ENCODE assay signal across 8 cellular contexts in genomic region chr1:212414328-212415106, GRCh38. TPM values are rescaled to one million over a fixed set of nuclear protein-coding genes. Genes with fewer than 3 reads are reported as not detected.
DNase-seq lines count a peak whose midpoint lies in the region; ATAC-seq and TF ChIP-seq lines count a peak whose summit lies in the region.

TSS of gene PACC1 (minus strand) at chr1:212414886. CDS start at chr1:212414757, 129 bp downstream.

- H3K36me3 ChIP-seq in liver (ENCODE audit: control insufficient read depth in 4 of 4, insufficient read depth in 3 of 4, low read depth in 1 of 4, low read length in 3 of 4): peaks cover 0 to 4% (median 0%) of the 10 kb centered on the region in 4 donors

- no peak for TF ChIP-seq RAD21 in liver (IDR thresholded peaks at IDR 0.05)

- peaks cover 0 to 19% (median 7%) of the 10 kb centered on the region in 4 donors for H3K4me1 ChIP-seq in liver (ENCODE audit: control insufficient read depth in 4 of 4, insufficient read depth in 4 of 4, low read length in 3 of 4)

- WGBS in liver: under 1% methylated on average over 74 of the region's 74 CpGs

- H3K27me3 ChIP-seq in liver (ENCODE audit: control insufficient read depth in 4 of 4, insufficient read depth in 4 of 4, low read length in 3 of 4): no peaks in the 10 kb centered on the region

- DNase-seq in NCI-H748 treated with DMSO at 0.1 percent for 48 hours (lab: John Stamatoyannopoulos, UW) (peak; percentile 72), dermis blood vessel endothelial cell (peak; percentile 93)
- DNase-seq in activated CD4-positive, alpha-beta T cell treated with anti-CD3 and anti-CD28 coated beads, Interleukin-2, amount 50 U/mL, for 24 hours (ENCODE audit: low read depth in 1 of 2, low spot score in 1 of 2): peak; percentile 70 to 82
- DNase-seq in stimulated activated CD4-positive, alpha-beta T cell treated with anti-CD3 and anti-CD28 coated beads, Interleukin-4, amount 100 ng/mL, for 24 hours: peak; percentile 88

- peak within 1 kb of the TSS; percentile 12 to 27 for H3K9ac ChIP-seq in liver (ENCODE audit: low read depth in 1 of 2, low read length in 2 of 2)

- H3K4me3 ChIP-seq in liver (ENCODE audit: low read depth in 1 of 3, low read length in 3 of 3): peak within 1 kb of the TSS; percentile 74 to 93 (median 81)

- TF ChIP-seq CTCF in C4-2B (conservative IDR thresholded peaks at IDR 0.05): no peak
- TF ChIP-seq CTCF in liver (IDR thresholded peaks at IDR 0.05; ENCODE audit: low read depth, low read length, missing input control): no peak

- no peaks in the 10 kb centered on the region for H3K9me3 ChIP-seq in liver (ENCODE audit: control insufficient read depth in 4 of 4, low read length in 3 of 4)

- peak; percentile 95 for ATAC-seq in GM19324 (IDR thresholded peaks at IDR 0.05; ENCODE audit: low FRiP score, unreplicated experiment)
- ATAC-seq in HG03460 (IDR thresholded peaks at IDR 0.05; ENCODE audit: unreplicated experiment): peak; percentile 97

- peak within 1 kb of the TSS; percentile 69 for H3K27ac ChIP-seq in C4-2B
- H3K27ac ChIP-seq in liver (ENCODE audit: low read depth in 1 of 2, low read length in 2 of 2): peak within 1 kb of the TSS; percentile 13 to 42

TF ChIP-seq in liver, 16 proteins besides CTCF, POLR2A, EP300 and RAD21:
- TF ChIP-seq YY1 (IDR thresholded peaks at IDR 0.05) (peak; percentile 19), EGR1 (IDR thresholded peaks at IDR 0.05; ENCODE audit: low read depth in 2 of 2) (no peak)

RNA-seq across cellular contexts. Expression of gene PACC1, which starts in this region (rescaled TPM):
- total RNA-seq in dermis blood vessel endothelial cell (8.5 and 10.6 TPM in 2 replicates), liver (1 to 10 TPM; 1.8 to 3.4 TPM)
- polyA plus RNA-seq in liver: 1 to 10 TPM; 1.4 to 1.7 TPM

Comparison
In these comparisons a context has a peak if more than half of its experiments do, and no peak if none do; other contexts are left out.
1. Peak in every context shown above with its lines: DNase-seq, ATAC-seq, H3K4me3 ChIP-seq and H3K27ac ChIP-seq.